ENCODE assay signal across 8 cellular contexts in the genomic region with DNA sequence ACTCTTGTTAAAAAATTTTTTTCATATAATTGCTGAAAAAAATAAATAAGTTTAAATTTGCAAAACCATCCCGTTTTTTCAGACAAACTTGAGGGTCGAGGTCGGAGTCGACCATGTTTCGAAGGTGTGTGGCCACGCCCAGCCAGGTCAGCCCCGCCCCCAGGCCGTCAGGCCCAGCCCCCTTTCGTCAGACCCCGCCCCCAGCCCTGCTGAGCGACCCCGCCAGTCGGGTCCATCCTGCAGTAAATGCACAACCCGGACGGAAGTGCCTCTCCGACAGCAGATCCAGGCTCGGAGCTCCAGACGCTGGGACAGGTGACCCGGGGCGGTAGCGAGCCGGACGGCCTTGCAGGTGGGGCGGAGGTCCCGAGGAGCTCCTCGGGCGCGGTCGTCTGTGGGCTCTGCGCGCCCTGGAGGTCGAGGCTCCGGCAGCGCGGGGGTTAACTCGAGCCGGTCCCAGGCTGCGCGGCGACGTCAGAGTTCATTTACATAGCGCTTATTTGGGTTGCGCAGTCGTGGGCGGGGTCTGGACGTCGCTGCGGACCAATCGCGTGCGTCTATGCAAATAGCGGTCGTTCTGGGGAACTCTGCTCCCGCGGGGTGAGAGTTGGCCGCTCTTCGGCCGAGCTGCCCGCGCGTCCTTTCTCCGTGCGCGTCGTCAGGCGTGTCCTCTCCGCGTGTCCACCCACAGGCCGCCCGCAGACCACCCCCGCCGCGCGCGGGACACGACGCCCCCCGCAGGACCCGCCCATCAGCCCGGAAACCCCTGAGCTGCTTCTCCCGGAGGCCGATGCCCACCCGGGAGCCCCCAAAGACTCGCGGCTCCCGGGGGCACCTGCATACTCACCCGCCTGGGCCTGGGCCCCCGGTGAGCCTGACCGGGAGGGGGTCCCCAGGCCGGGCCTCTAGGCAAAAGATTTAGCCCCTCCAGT. TPM values are rescaled to one million over a fixed set of nuclear protein-coding genes. Genes with fewer than 3 reads are reported as not detected.
DNase-seq lines count a peak whose midpoint lies in the region; ATAC-seq and TF ChIP-seq lines count a peak whose summit lies in the region.

A gene with protein sequence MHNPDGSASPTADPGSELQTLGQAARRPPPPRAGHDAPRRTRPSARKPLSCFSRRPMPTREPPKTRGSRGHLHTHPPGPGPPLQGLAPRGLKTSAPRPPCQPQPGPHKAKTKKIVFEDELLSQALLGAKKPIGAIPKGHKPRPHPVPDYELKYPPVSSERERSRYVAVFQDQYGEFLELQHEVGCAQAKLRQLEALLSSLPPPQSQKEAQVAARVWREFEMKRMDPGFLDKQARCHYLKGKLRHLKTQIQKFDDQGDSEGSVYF (plus strand): TSS at position 225 of the 932 bp plus-strand sequence. CDS start 22 bp downstream, at position 247.

- TF ChIP-seq CTCF in OCI-LY3 (IDR thresholded peaks at IDR 0.05; ENCODE audit: low read depth, low read length) (no peak), endothelial cell (IDR thresholded peaks at IDR 0.05; ENCODE audit: unreplicated experiment) (no peak), mesothelial cell of epicardium (IDR thresholded peaks at IDR 0.05; ENCODE audit: unreplicated experiment) (no peak)

- peak within 1 kb of the TSS; percentile 83 for H3K4me2 ChIP-seq in OCI-LY3 (ENCODE audit: low read length)

- H3K4me1 Mint-ChIP-seq in endothelial cell (ENCODE audit: unreplicated experiment): peaks cover 3% of the 10 kb centered on the region
- H3K4me1 Mint-ChIP-seq in mesothelial cell of epicardium: peaks cover 4% of the 10 kb centered on the region

- H3K4me1 ChIP-seq in OCI-LY3 (ENCODE audit: low read length): peaks cover 10% of the 10 kb centered on the region

- no peaks in the 10 kb centered on the region for H3K79me2 ChIP-seq in OCI-LY3 (ENCODE audit: low read length)

- H3K36me3 Mint-ChIP-seq in endothelial cell (ENCODE audit: low read depth, unreplicated experiment) (no peaks in the 10 kb centered on the region), mesothelial cell of epicardium (peaks cover 4% of the 10 kb centered on the region)

- peaks cover 4% of the 10 kb centered on the region for H3K36me3 ChIP-seq in OCI-LY3 (replicated peaks; ENCODE audit: low read depth, low read length)

- ATAC-seq in GM21526 (IDR thresholded peaks at IDR 0.05; ENCODE audit: low FRiP score, unreplicated experiment): peak; percentile 91

- H2AFZ ChIP-seq in OCI-LY3 (ENCODE audit: low read depth, low read length): peak within 1 kb of the TSS; percentile 80; the same call in 1 of the 2 replicates

- H3K9ac ChIP-seq in OCI-LY3 (ENCODE audit: low read length): peak within 1 kb of the TSS; percentile 79

- DNase-seq in DMS 273 (lab: John Stamatoyannopoulos, UW; ENCODE audit: unreplicated experiment) (peak; percentile 99), HuH-7.5 (ENCODE audit: low spot score) (peak; percentile 94), endothelial cell (ENCODE audit: low spot score) (peak; percentile 94), mesothelial cell of epicardium (ENCODE audit: low spot score in 2 of 2, unreplicated experiment in 2 of 2) (peak; percentile 91 to 96)
- peak; percentile 96 for DNase-seq in activated CD8-positive, alpha-beta memory T cell treated with anti-CD3 and anti-CD28 coated beads, Interleukin-2, amount 50 U/mL, for 4 hours
- peak; percentile 94 to 95 for DNase-seq in stimulated activated CD8-positive, alpha-beta memory T cell treated with anti-CD3 and anti-CD28 coated beads, Interleukin-15, amount 100 ng/mL, for 4 hours (ENCODE audit: low read depth in 2 of 2)

- H3K9me3 ChIP-seq in OCI-LY3 (ENCODE audit: insufficient read depth, low read length): no peaks in the 10 kb centered on the region

- H3K4me3 Mint-ChIP-seq in endothelial cell (ENCODE audit: unreplicated experiment) (peak within 1 kb of the TSS; percentile 87), mesothelial cell of epicardium (peak within 1 kb of the TSS; percentile 84)

- peak within 1 kb of the TSS; percentile 81 for H3K4me3 ChIP-seq in OCI-LY3 (ENCODE audit: low read length)

- H3K27me3 ChIP-seq in OCI-LY3 (ENCODE audit: low read depth, low read length): no peaks in the 10 kb centered on the region

- H3K27me3 Mint-ChIP-seq in endothelial cell (ENCODE audit: unreplicated experiment) (peaks cover 8% of the 10 kb centered on the region), mesothelial cell of epicardium (ENCODE audit: low read depth) (no peaks in the 10 kb centered on the region)

- H3K27ac Mint-ChIP-seq in endothelial cell (ENCODE audit: unreplicated experiment) (peak within 1 kb of the TSS; percentile 89), mesothelial cell of epicardium (peak within 1 kb of the TSS; percentile 98)

- no peaks in the 10 kb centered on the region for H3K9me3 Mint-ChIP-seq in endothelial cell (ENCODE audit: unreplicated experiment)
- H3K9me3 Mint-ChIP-seq in mesothelial cell of epicardium: no peaks in the 10 kb centered on the region

- H4K20me1 ChIP-seq in OCI-LY3 (ENCODE audit: insufficient read depth, low read length): no peaks in the 10 kb centered on the region

- H3K27ac ChIP-seq in OCI-LY3 (ENCODE audit: low read length): peak within 1 kb of the TSS; percentile 70

RNA-seq across cellular contexts. Expression of the gene that starts here (rescaled TPM):
- total RNA-seq in endothelial cell (ENCODE audit: unreplicated experiment) (16.5 TPM), mesothelial cell of epicardium (14.3 to 19.2 TPM (median 16.2 TPM) in 3 replicates)

Comparison
In these comparisons a context has a peak if more than half of its experiments do, and no peak if none do; other contexts are left out.
1. Peak in every context shown above with its lines: DNase-seq, ATAC-seq, H3K4me3 ChIP-seq and H3K27ac ChIP-seq.